Comparison of ENCODE assay signal across 1 cellular context in genomic region chr2:111178730-111179405, GRCh38.
TF ChIP-seq lines count a peak whose summit lies in the region.

No MANE protein-coding gene starts in this region.

TF ChIP-seq in HepG2, 621 proteins besides CTCF, POLR2A, EP300 and RAD21 (continued from another document and continues in another):
- peak; percentile 66; the same call in 1 of the 2 replicates for TF ChIP-seq PATZ1 (CRISPR knock-in tag; IDR thresholded peaks at IDR 0.05)
- peak; percentile 37; the same call in 1 of the 2 replicates for TF ChIP-seq YEATS4 (CRISPR knock-in tag; IDR thresholded peaks at IDR 0.05; ENCODE audit: borderline replicate concordance)
- no peak for TF ChIP-seq ZNF430 (CRISPR knock-in tag; IDR thresholded peaks at IDR 0.05)
- TF ChIP-seq TBX2 (CRISPR knock-in tag; IDR thresholded peaks at IDR 0.05; ENCODE audit: borderline replicate concordance) = peak; percentile 55; the same call in 1 of the 2 replicates
- peak; percentile 58; the same call in 1 of the 2 replicates for TF ChIP-seq KDM5B (CRISPR knock-in tag; IDR thresholded peaks at IDR 0.05; ENCODE audit: borderline replicate concordance)
- TF ChIP-seq SKIL (CRISPR knock-in tag; IDR thresholded peaks at IDR 0.05; ENCODE audit: borderline replicate concordance) = no peak; the same call in none of the 2 replicates
- TF ChIP-seq CEBPB (IDR thresholded peaks at IDR 0.05; ENCODE audit: borderline replicate concordance, low read depth, low read length) = peak; percentile 93
- TF ChIP-seq MAZ (IDR thresholded peaks at IDR 0.05; ENCODE audit: borderline replicate concordance, low read depth, low read length) = no peak
- TF ChIP-seq MAZ (CRISPR knock-in tag; IDR thresholded peaks at IDR 0.05; ENCODE audit: low read depth) = peak; percentile 37; the same call in 1 of the 2 replicates
- TF ChIP-seq ZBTB43 (CRISPR knock-in tag; conservative IDR thresholded peaks at IDR 0.05) = no peak
- 0 out of 2 replicates have a peak, but pooled peaks have one; percentile 24 for TF ChIP-seq ZNF629 (CRISPR knock-in tag; conservative IDR thresholded peaks at IDR 0.05)
- no peak for TF ChIP-seq KDM5A (IDR thresholded peaks at IDR 0.05; ENCODE audit: borderline replicate concordance, low read length)
- TF ChIP-seq ZNF317 (CRISPR knock-in tag; IDR thresholded peaks at IDR 0.05) = peak; percentile 80
- 0 out of 2 replicates have a peak, but pooled peaks have one; percentile 27 for TF ChIP-seq ZNF34 (CRISPR knock-in tag; IDR thresholded peaks at IDR 0.05; ENCODE audit: borderline replicate concordance)
- no peak for TF ChIP-seq PHB2 (IDR thresholded peaks at IDR 0.05; ENCODE audit: partially characterized antibody)
- no peak; the same call in 1 of the 2 replicates for TF ChIP-seq TFE3 (CRISPR knock-in tag; IDR thresholded peaks at IDR 0.05)
- 0 out of 2 replicates have a peak, but pooled peaks have one; percentile 61 for TF ChIP-seq ESRRA (CRISPR knock-in tag; IDR thresholded peaks at IDR 0.05; ENCODE audit: low read depth)
- TF ChIP-seq THAP11 (CRISPR knock-in tag; IDR thresholded peaks at IDR 0.05) = peak; percentile 38; the same call in 1 of the 2 replicates
- TF ChIP-seq ZNF512B (CRISPR knock-in tag; IDR thresholded peaks at IDR 0.05; ENCODE audit: borderline replicate concordance) = 0 out of 2 replicates have a peak, but pooled peaks have one; percentile 59
- peak; percentile 77 for TF ChIP-seq ZFX (CRISPR knock-in tag; IDR thresholded peaks at IDR 0.05; ENCODE audit: low read depth)
- 0 out of 4 replicates have a peak, but pooled peaks of 1 of the 2 experiments have one; percentile 35 for TF ChIP-seq ATF4 (CRISPR knock-in tag; IDR thresholded peaks at IDR 0.05)
- no peak for TF ChIP-seq ZNF414 (CRISPR knock-in tag; IDR thresholded peaks at IDR 0.05)
- peak; percentile 42; the same call in 1 of the 2 replicates for TF ChIP-seq REPIN1 (CRISPR knock-in tag; IDR thresholded peaks at IDR 0.05; ENCODE audit: borderline replicate concordance, low read depth)
- no peak for TF ChIP-seq GPBP1L1 (CRISPR knock-in tag; IDR thresholded peaks at IDR 0.05)
- no peak for TF ChIP-seq MIXL1 (CRISPR knock-in tag; IDR thresholded peaks at IDR 0.05)
- no peak for TF ChIP-seq NAIF1 (CRISPR knock-in tag; IDR thresholded peaks at IDR 0.05; ENCODE audit: borderline replicate concordance)
- TF ChIP-seq ZNF644 (CRISPR knock-in tag; IDR thresholded peaks at IDR 0.05; ENCODE audit: low read depth) = peak; percentile 82
- TF ChIP-seq ZBTB37 (CRISPR knock-in tag; IDR thresholded peaks at IDR 0.05) = 0 out of 2 replicates have a peak, but pooled peaks have one; percentile 65
- TF ChIP-seq KMT2A (CRISPR knock-in tag; IDR thresholded peaks at IDR 0.05) = no peak
- TF ChIP-seq TOE1 (CRISPR knock-in tag; IDR thresholded peaks at IDR 0.05) = no peak; the same call in 1 of the 2 replicates
- TF ChIP-seq MAX (IDR thresholded peaks at IDR 0.05) = peak; percentile 62; the same call in 1 of the 2 replicates
- TF ChIP-seq ARNT (IDR thresholded peaks at IDR 0.05) = no peak
- no peak for TF ChIP-seq PHF5A (CRISPR knock-in tag; IDR thresholded peaks at IDR 0.05; ENCODE audit: low read depth, unreplicated experiment)
- TF ChIP-seq ARID3A (IDR thresholded peaks at IDR 0.05; ENCODE audit: low read depth, low read length) = 0 out of 2 replicates have a peak, but pooled peaks have one; percentile 49
- TF ChIP-seq NR2F6 (IDR thresholded peaks at IDR 0.05) = peak; percentile 57; the same call in 1 of the 2 replicates
- TF ChIP-seq NR2F6 (CRISPR knock-in tag; IDR thresholded peaks at IDR 0.05) = peak; percentile 65
- TF ChIP-seq MEF2D (CRISPR knock-in tag; IDR thresholded peaks at IDR 0.05) = peak; percentile 57; the same call in 1 of the 2 replicates
- 0 out of 2 replicates have a peak, but pooled peaks have one; percentile 51 for TF ChIP-seq NFIC (IDR thresholded peaks at IDR 0.05; ENCODE audit: low read length)
- TF ChIP-seq ZNF207 (IDR thresholded peaks at IDR 0.05; ENCODE audit: borderline replicate concordance) = no peak
- peak; percentile 61; the same call in 1 of the 2 replicates for TF ChIP-seq SMYD3 (CRISPR knock-in tag; IDR thresholded peaks at IDR 0.05)
- 0 out of 2 replicates have a peak, but pooled peaks have one; percentile 32 for TF ChIP-seq ZNF891 (CRISPR knock-in tag; IDR thresholded peaks at IDR 0.05)
